ENCODE assay signal across 2 cellular contexts in the genomic region with DNA sequence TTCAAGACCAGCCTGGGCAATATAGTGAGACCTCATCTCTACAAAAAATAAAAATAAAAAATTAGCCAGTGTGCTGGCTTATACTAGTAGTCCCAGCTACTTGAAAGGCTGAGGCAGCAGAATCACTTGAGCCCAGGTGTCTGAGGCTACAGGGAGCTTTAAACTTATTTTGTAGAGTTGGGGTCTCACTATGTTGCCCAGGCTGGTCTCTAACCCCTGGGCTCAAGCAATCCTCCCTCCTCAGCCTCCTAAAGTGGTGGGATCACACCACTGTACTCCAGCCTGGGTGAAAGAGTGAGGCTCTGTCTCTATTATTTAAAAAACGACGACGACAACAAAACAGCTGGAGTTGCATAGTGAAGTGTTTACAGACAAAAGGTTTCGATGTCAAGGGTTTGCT.
TF ChIP-seq lines count a peak whose summit lies in the region.

No MANE protein-coding gene starts in this region.

TF ChIP-seq in GM12891, 5 proteins besides CTCF, POLR2A, EP300 and RAD21:
- no peak for TF ChIP-seq POU2F2 (IDR thresholded peaks at IDR 0.05; ENCODE audit: low read depth, low read length)
- no peak for TF ChIP-seq PAX5 (IDR thresholded peaks at IDR 0.05; ENCODE audit: insufficient read depth, low read length, severe bottlenecking)
- TF ChIP-seq TAF1 (IDR thresholded peaks at IDR 0.05; ENCODE audit: low read depth, low read length) = no peak
- no peak for TF ChIP-seq SPI1 (IDR thresholded peaks at IDR 0.05; ENCODE audit: low read depth, low read length)
- TF ChIP-seq POLR2AphosphoS5 (IDR thresholded peaks at IDR 0.05; ENCODE audit: low read depth, low read length) = no peak

TF ChIP-seq in K562, 482 proteins besides CTCF, POLR2A, EP300 and RAD21:
- TF ChIP-seq SNIP1 (IDR thresholded peaks at IDR 0.05; ENCODE audit: low read depth) (no peak), ZNF316 (IDR thresholded peaks at IDR 0.05) (0 out of 2 replicates have a peak, but pooled peaks have one; percentile 4), ZNF121 (CRISPR knock-in tag; conservative IDR thresholded peaks at IDR 0.05) (peak; percentile 62)
